In the genomic region with DNA sequence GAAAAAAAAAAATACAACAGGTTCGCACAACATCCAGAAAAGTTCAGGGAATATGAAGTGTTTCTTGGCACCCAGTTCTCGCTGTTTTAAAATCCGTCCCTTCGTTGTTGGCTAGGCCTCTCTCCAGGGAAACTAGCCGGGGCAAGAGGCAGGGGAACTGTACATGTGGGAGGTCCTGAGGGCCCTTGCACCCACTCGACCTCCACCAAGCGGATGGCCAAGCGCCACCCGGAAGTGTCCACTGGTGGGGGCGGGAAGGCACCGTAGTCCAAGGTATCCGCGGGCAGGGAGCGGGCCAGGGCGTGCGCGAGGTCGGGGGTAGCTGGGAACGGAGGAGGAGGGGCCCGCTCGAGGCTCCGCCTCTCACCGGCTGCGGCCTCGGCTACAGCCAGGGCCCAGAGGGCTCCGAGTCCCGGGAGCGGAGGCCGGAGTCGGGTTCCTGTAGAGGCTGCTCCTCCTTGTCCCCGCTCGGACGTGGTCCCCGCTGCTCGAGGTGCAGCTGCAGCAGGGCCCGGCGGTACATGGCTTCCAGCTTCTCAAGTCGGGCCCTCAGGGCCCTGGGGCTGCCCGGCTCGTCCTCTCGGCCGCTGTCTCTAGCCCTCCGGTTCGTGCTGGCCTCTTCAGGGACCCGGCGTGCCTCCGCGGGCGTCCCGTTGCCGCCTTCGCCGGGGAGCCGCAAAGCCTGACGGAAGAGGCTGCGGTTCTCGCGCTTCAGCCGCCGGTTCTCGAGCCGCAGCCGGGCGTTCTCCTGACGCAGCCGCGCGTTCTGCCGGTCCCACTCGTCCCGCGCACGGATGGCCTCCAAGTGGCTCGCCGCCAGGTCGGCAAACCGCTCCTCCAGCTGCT, we compare ENCODE assay signal across 1 cellular context.
TF ChIP-seq lines count a peak whose summit lies in the region.

No MANE protein-coding gene starts in this region.

TF ChIP-seq in A549, 52 proteins besides CTCF, POLR2A, EP300 and RAD21 (continued from another document):
- TF ChIP-seq, protein P1, sequence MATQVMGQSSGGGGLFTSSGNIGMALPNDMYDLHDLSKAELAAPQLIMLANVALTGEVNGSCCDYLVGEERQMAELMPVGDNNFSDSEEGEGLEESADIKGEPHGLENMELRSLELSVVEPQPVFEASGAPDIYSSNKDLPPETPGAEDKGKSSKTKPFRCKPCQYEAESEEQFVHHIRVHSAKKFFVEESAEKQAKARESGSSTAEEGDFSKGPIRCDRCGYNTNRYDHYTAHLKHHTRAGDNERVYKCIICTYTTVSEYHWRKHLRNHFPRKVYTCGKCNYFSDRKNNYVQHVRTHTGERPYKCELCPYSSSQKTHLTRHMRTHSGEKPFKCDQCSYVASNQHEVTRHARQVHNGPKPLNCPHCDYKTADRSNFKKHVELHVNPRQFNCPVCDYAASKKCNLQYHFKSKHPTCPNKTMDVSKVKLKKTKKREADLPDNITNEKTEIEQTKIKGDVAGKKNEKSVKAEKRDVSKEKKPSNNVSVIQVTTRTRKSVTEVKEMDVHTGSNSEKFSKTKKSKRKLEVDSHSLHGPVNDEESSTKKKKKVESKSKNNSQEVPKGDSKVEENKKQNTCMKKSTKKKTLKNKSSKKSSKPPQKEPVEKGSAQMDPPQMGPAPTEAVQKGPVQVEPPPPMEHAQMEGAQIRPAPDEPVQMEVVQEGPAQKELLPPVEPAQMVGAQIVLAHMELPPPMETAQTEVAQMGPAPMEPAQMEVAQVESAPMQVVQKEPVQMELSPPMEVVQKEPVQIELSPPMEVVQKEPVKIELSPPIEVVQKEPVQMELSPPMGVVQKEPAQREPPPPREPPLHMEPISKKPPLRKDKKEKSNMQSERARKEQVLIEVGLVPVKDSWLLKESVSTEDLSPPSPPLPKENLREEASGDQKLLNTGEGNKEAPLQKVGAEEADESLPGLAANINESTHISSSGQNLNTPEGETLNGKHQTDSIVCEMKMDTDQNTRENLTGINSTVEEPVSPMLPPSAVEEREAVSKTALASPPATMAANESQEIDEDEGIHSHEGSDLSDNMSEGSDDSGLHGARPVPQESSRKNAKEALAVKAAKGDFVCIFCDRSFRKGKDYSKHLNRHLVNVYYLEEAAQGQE (IDR thresholded peaks at IDR 0.05) = no peak
- TF ChIP-seq HEYL (CRISPR knock-in tag; IDR thresholded peaks at IDR 0.05) (no peak), RARB (CRISPR knock-in tag; IDR thresholded peaks at IDR 0.05) (no peak), GATA3 (IDR thresholded peaks at IDR 0.05; ENCODE audit: borderline replicate concordance) (no peak), JUN (IDR thresholded peaks at IDR 0.05) (peak in 1 of 2 experiments; percentile 68; a peak in 4 of 5 replicates)
- TF ChIP-seq, protein P2, sequence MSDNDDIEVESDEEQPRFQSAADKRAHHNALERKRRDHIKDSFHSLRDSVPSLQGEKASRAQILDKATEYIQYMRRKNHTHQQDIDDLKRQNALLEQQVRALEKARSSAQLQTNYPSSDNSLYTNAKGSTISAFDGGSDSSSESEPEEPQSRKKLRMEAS (IDR thresholded peaks at IDR 0.05) = peak; percentile 80
- TF ChIP-seq, protein P3, sequence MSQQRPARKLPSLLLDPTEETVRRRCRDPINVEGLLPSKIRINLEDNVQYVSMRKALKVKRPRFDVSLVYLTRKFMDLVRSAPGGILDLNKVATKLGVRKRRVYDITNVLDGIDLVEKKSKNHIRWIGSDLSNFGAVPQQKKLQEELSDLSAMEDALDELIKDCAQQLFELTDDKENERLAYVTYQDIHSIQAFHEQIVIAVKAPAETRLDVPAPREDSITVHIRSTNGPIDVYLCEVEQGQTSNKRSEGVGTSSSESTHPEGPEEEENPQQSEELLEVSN (IDR thresholded peaks at IDR 0.05; ENCODE audit: borderline replicate concordance, low read depth) = peak; percentile 76; the same call in 1 of the 2 replicates
